ENCODE assay signal across 8 cellular contexts in genomic region chr12:119988788-119989618, GRCh38. TPM values are rescaled to one million over a fixed set of nuclear protein-coding genes. Genes with fewer than 3 reads are reported as not detected.
A peak's percentile ranks its signal among the peaks of the same experiment; 100 is the strongest.
DNase-seq lines count a peak whose midpoint lies in the region; ATAC-seq and TF ChIP-seq lines count a peak whose summit lies in the region.

Gene BICDL1, plus strand, starts transcription at chr12:119989236. Its CDS starts 633 bp downstream, at chr12:119989869.

- peak within 1 kb of the TSS; percentile 50 for H3K4me3 ChIP-seq in brain microvascular endothelial cell (ENCODE audit: low read depth, low read length)

- in situ Hi-C loops in brain microvascular endothelial cell (cut with HindIII; ENCODE audit: low pct_ligation_motif_present, low sequenced_read_pairs) = no loop called here

- no peak for TF ChIP-seq CTCF in brain microvascular endothelial cell (IDR thresholded peaks at IDR 0.05; ENCODE audit: low read depth, low read length, missing control alignments)

- peak; percentile 71 for DNase-seq in A172 (ENCODE audit: low spot score)
- DNase-seq in NCI-H2107 treated with DMSO at 0.1 percent for 48 hours (lab: John Stamatoyannopoulos, UW; ENCODE audit: unreplicated experiment) = peak; percentile 91
- peak; percentile 51 for DNase-seq in UCSD-AML1 (lab: John Stamatoyannopoulos, UW; ENCODE audit: unreplicated experiment)
- DNase-seq in brain microvascular endothelial cell = no peak
- peak; percentile 96 for DNase-seq in iPS-NIHi7 (ENCODE audit: extremely low spot score)
- peak; percentile 95 for DNase-seq in stimulated activated CD4-positive, alpha-beta T cell treated with anti-CD3 and anti-CD28 coated beads, Interleukin-12 subunit alpha, Interleukin-12 subunit beta, amount 100 ng/mL, for 24 hours (ENCODE audit: low read depth in 2 of 2)

- no peaks in the 10 kb centered on the region for H3K36me3 ChIP-seq in brain microvascular endothelial cell (replicated peaks)

- H3K27me3 ChIP-seq in brain microvascular endothelial cell (replicated peaks) = peaks cover 22% of the 10 kb centered on the region

- ATAC-seq in GM18867 (IDR thresholded peaks at IDR 0.05; ENCODE audit: unreplicated experiment) (peak; percentile 86), HG03095 (IDR thresholded peaks at IDR 0.05; ENCODE audit: unreplicated experiment) (peak; percentile 77)

- H3K27ac ChIP-seq in brain microvascular endothelial cell = no peak within 1 kb of the TSS

RNA-seq across cellular contexts. Expression of gene BICDL1, which starts in this region (rescaled TPM):
- 0.38 and 1.2 TPM in 2 replicates for total RNA-seq in A172 (2014; rRNA removed; shearing (Covaris generic))
